ENCODE assay signal across 8 cellular contexts in genomic region chr19:45584332-45585157, GRCh38. TPM values are rescaled to one million over a fixed set of nuclear protein-coding genes. Genes with fewer than 3 reads are reported as not detected.
DNase-seq lines count a peak whose midpoint lies in the region; ATAC-seq and TF ChIP-seq lines count a peak whose summit lies in the region.

OPA3 (minus strand) TSS chr19:45584802; CDS start chr19:45584764, 38 bp downstream.

- 1% methylated on average over 18 of the region's 63 CpGs for WGBS in mammary epithelial cell (ENCODE audit: low coverage, missing lambda C conversion rate)

- H3K9me3 ChIP-seq in WERI-Rb-1 (ENCODE audit: severe bottlenecking) (no peaks in the 10 kb centered on the region), mammary epithelial cell (replicated peaks; ENCODE audit: insufficient read depth, low read length) (no peaks in the 10 kb centered on the region), iPS-20b (ENCODE audit: insufficient read depth, low read depth, low read length) (no peaks in the 10 kb centered on the region)

- H2AFZ ChIP-seq in mammary epithelial cell (ENCODE audit: low read depth, low read length), result peak within 1 kb of the TSS; percentile 85

- intact Hi-C loops in mammary epithelial cell (cut with micrococcal nuclease), result loop anchor here (2.0 kb wide), 1 partner anchor 108 kb away; the partner anchor contains the start of gene QPCTL

- DNase-seq in ACHN, result peak; percentile 99
- DNase-seq in NCI-H2227 (lab: John Stamatoyannopoulos, UW; ENCODE audit: unreplicated experiment), result peak; percentile 99
- peak; percentile 99 for DNase-seq in WERI-Rb-1
- DNase-seq in mammary epithelial cell, result peak; percentile 100

- TF ChIP-seq CTCF in WERI-Rb-1 (IDR thresholded peaks at IDR 0.05; ENCODE audit: low read depth, low read length) (no peak), mammary epithelial cell (conservative IDR thresholded peaks at IDR 0.05 in 1 of 2, IDR thresholded peaks at IDR 0.05 in 1 of 2; ENCODE audit: extremely low read depth in 1 of 2, insufficient read depth in 1 of 2, low read depth in 1 of 2, low read length in 2 of 2) (no peak)

- TSS peak; percentile 91 for BruUV-seq in mammary epithelial cell (replicated peaks; lab: Mats Ljungman, UMichigan)

- CTCF ChIA-PET in mammary epithelial cell (lab: Charles Lee; ENCODE audit: low non-redundant PET), result no interaction called here

- in situ Hi-C loops in ACHN (cut with HindIII; ENCODE audit: low pct_ligation_motif_present, low pct_unique_long_range_greater_than_20kb, low sequenced_read_pairs) (no loop called here), mammary epithelial cell (cut with MboI; ENCODE audit: low sequenced_read_pairs in 2 of 2) (no loop called here)

- H3K27me3 ChIP-seq in WERI-Rb-1 (ENCODE audit: insufficient read depth, low read depth, severe bottlenecking), result no peaks in the 10 kb centered on the region
- no peaks in the 10 kb centered on the region for H3K27me3 ChIP-seq in mammary epithelial cell (ENCODE audit: insufficient read depth, low read length)
- H3K27me3 ChIP-seq in iPS-20b (ENCODE audit: insufficient read depth, low read length), result peaks cover 1% of the 10 kb centered on the region; the same call in 1 of the 2 replicates

- peaks cover 30% of the 10 kb centered on the region for H3K79me2 ChIP-seq in mammary epithelial cell (ENCODE audit: insufficient read depth, low read length)

- H3K27ac ChIP-seq in WERI-Rb-1 (peak within 1 kb of the TSS; percentile 95), mammary epithelial cell (ENCODE audit: insufficient read depth, low read depth, low read length) (peak within 1 kb of the TSS; percentile 98), iPS-20b (ENCODE audit: low read length) (peak within 1 kb of the TSS; percentile 87), skin epidermis (peak within 1 kb of the TSS; percentile 76 to 98 (median 94))

- H3K4me1 ChIP-seq in mammary epithelial cell (ENCODE audit: insufficient read depth, low read length), result peaks cover 22% of the 10 kb centered on the region
- H3K4me1 ChIP-seq in iPS-20b (ENCODE audit: insufficient read depth, low read length), result peaks cover 3% of the 10 kb centered on the region; the same call in 1 of the 2 replicates

- ATAC-seq in GM18873 (IDR thresholded peaks at IDR 0.05; ENCODE audit: low FRiP score, unreplicated experiment) (peak; percentile 87), HG03139 (IDR thresholded peaks at IDR 0.05; ENCODE audit: unreplicated experiment) (peak; percentile 77)

- H4K20me1 ChIP-seq in mammary epithelial cell (ENCODE audit: insufficient read depth, low read length), result no peaks in the 10 kb centered on the region

- H3K9ac ChIP-seq in mammary epithelial cell (ENCODE audit: insufficient read depth, low read length), result peak within 1 kb of the TSS; percentile 97
- H3K9ac ChIP-seq in iPS-20b (ENCODE audit: low read depth, low read length), result peak within 1 kb of the TSS; percentile 93; the same call in 1 of the 2 replicates

- H3K36me3 ChIP-seq in WERI-Rb-1 (no peaks in the 10 kb centered on the region; the same call in 1 of the 2 replicates), mammary epithelial cell (ENCODE audit: insufficient read depth, low read length) (no peaks in the 10 kb centered on the region), iPS-20b (ENCODE audit: insufficient read depth, low read depth, low read length) (no peaks in the 10 kb centered on the region)

- H3K4me2 ChIP-seq in mammary epithelial cell (ENCODE audit: insufficient read depth, low read depth, low read length), result peak within 1 kb of the TSS; percentile 83

- dilution Hi-C loops in mammary epithelial cell (cut with HindIII; ENCODE audit: low sequenced_read_pairs), result no loop called here

- H3K4me3 ChIP-seq in WERI-Rb-1 (ENCODE audit: low read depth, low read length) (peak within 1 kb of the TSS; percentile 92), mammary epithelial cell (replicated peaks in 1 of 3; ENCODE audit: insufficient read depth in 1 of 3, low read depth in 2 of 3, low read length in 3 of 3) (peak within 1 kb of the TSS; percentile 68 to 91 (median 71)), iPS-20b (ENCODE audit: low read length) (peak within 1 kb of the TSS; percentile 90), skin epidermis (peak within 1 kb of the TSS; percentile 52 to 74 (median 61))

RNA-seq across cellular contexts. Expression of gene OPA3, which starts in this region (rescaled TPM):
- total RNA-seq in mammary epithelial cell, result 10 to 100 TPM; 13.7 to 17.4 TPM
- polyA plus RNA-seq in mammary epithelial cell, result 20.3 TPM
- polyA minus RNA-seq in mammary epithelial cell, result 22.0 TPM

Comparison
In these comparisons a context has a peak if more than half of its experiments do, and no peak if none do; other contexts are left out.
1. Peak in every context shown above with its lines: DNase-seq, ATAC-seq, H3K4me3 ChIP-seq and H3K27ac ChIP-seq.